ENCODE assay signal across 1 cellular context in the genomic region with DNA sequence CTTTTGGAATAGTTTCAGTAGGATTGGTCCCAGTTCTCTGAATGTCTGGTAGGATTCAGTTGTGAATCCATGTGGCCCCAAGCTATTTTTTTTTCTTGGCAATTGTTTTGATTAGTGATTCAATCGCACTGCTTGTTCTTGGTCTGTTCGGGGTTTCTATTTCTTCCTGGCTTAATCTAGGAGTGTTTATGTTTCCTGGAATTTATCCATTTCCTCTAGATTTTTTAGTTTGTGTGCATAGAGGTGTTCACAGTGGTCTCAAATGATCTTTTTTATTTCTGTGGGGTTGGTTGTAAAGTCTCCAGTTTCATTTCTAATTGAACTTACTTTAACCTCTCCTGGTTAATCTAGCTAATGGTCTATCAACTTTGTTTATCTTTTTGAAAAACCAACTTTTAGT.
TF ChIP-seq lines count a peak whose summit lies in the region.

No MANE protein-coding gene starts in this region.

TF ChIP-seq in GM23338, 12 proteins besides CTCF, POLR2A, EP300 and RAD21:
- no peak for TF ChIP-seq JUNB (IDR thresholded peaks at IDR 0.05; ENCODE audit: unreplicated experiment)
- TF ChIP-seq, protein P1, sequence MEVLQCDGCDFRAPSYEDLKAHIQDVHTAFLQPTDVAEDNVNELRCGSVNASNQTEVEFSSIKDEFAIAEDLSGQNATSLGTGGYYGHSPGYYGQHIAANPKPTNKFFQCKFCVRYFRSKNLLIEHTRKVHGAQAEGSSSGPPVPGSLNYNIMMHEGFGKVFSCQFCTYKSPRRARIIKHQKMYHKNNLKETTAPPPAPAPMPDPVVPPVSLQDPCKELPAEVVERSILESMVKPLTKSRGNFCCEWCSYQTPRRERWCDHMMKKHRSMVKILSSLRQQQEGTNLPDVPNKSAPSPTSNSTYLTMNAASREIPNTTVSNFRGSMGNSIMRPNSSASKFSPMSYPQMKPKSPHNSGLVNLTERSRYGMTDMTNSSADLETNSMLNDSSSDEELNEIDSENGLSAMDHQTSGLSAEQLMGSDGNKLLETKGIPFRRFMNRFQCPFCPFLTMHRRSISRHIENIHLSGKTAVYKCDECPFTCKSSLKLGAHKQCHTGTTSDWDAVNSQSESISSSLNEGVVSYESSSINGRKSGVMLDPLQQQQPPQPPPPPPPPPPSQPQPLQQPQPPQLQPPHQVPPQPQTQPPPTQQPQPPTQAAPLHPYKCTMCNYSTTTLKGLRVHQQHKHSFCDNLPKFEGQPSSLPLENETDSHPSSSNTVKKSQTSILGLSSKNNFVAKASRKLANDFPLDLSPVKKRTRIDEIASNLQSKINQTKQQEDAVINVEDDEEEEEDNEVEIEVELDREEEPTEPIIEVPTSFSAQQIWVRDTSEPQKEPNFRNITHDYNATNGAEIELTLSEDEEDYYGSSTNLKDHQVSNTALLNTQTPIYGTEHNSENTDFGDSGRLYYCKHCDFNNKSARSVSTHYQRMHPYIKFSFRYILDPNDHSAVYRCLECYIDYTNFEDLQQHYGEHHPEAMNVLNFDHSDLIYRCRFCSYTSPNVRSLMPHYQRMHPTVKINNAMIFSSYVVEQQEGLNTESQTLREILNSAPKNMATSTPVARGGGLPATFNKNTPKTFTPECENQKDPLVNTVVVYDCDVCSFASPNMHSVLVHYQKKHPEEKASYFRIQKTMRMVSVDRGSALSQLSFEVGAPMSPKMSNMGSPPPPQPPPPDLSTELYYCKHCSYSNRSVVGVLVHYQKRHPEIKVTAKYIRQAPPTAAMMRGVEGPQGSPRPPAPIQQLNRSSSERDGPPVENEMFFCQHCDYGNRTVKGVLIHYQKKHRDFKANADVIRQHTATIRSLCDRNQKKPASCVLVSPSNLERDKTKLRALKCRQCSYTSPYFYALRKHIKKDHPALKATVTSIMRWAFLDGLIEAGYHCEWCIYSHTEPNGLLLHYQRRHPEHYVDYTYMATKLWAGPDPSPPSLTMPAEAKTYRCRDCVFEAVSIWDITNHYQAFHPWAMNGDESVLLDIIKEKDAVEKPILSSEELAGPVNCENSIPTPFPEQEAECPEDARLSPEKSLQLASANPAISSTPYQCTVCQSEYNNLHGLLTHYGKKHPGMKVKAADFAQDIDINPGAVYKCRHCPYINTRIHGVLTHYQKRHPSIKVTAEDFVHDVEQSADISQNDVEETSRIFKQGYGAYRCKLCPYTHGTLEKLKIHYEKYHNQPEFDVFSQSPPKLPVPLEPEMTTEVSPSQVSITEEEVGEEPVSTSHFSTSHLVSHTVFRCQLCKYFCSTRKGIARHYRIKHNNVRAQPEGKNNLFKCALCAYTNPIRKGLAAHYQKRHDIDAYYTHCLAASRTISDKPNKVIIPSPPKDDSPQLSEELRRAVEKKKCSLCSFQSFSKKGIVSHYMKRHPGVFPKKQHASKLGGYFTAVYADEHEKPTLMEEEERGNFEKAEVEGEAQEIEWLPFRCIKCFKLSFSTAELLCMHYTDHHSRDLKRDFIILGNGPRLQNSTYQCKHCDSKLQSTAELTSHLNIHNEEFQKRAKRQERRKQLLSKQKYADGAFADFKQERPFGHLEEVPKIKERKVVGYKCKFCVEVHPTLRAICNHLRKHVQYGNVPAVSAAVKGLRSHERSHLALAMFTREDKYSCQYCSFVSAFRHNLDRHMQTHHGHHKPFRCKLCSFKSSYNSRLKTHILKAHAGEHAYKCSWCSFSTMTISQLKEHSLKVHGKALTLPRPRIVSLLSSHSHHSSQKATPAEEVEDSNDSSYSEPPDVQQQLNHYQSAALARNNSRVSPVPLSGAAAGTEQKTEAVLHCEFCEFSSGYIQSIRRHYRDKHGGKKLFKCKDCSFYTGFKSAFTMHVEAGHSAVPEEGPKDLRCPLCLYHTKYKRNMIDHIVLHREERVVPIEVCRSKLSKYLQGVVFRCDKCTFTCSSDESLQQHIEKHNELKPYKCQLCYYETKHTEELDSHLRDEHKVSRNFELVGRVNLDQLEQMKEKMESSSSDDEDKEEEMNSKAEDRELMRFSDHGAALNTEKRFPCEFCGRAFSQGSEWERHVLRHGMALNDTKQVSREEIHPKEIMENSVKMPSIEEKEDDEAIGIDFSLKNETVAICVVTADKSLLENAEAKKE (CRISPR knock-in tag; IDR thresholded peaks at IDR 0.05) = no peak
- no peak for TF ChIP-seq NANOG (IDR thresholded peaks at IDR 0.05; ENCODE audit: borderline replicate concordance)
- TF ChIP-seq, protein P2, sequence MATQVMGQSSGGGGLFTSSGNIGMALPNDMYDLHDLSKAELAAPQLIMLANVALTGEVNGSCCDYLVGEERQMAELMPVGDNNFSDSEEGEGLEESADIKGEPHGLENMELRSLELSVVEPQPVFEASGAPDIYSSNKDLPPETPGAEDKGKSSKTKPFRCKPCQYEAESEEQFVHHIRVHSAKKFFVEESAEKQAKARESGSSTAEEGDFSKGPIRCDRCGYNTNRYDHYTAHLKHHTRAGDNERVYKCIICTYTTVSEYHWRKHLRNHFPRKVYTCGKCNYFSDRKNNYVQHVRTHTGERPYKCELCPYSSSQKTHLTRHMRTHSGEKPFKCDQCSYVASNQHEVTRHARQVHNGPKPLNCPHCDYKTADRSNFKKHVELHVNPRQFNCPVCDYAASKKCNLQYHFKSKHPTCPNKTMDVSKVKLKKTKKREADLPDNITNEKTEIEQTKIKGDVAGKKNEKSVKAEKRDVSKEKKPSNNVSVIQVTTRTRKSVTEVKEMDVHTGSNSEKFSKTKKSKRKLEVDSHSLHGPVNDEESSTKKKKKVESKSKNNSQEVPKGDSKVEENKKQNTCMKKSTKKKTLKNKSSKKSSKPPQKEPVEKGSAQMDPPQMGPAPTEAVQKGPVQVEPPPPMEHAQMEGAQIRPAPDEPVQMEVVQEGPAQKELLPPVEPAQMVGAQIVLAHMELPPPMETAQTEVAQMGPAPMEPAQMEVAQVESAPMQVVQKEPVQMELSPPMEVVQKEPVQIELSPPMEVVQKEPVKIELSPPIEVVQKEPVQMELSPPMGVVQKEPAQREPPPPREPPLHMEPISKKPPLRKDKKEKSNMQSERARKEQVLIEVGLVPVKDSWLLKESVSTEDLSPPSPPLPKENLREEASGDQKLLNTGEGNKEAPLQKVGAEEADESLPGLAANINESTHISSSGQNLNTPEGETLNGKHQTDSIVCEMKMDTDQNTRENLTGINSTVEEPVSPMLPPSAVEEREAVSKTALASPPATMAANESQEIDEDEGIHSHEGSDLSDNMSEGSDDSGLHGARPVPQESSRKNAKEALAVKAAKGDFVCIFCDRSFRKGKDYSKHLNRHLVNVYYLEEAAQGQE (IDR thresholded peaks at IDR 0.05; ENCODE audit: unreplicated experiment) = no peak
- TF ChIP-seq STAT1 (IDR thresholded peaks at IDR 0.05; ENCODE audit: unreplicated experiment) = no peak
- TF ChIP-seq CREB1 (CRISPR knock-in tag; IDR thresholded peaks at IDR 0.05; ENCODE audit: low read depth) = no peak
- no peak for TF ChIP-seq ZNF114 (CRISPR knock-in tag; IDR thresholded peaks at IDR 0.05)
